ENCODE assay signal across 8 cellular contexts in genomic region chr2:55232084-55232862, GRCh38.
DNase-seq lines count a peak whose midpoint lies in the region; ATAC-seq and TF ChIP-seq lines count a peak whose summit lies in the region.

TSS of gene CLHC1 (minus strand) at chr2:55232293. CDS start at chr2:55222411, 9,882 bp downstream.
TSS of gene RPS27A (plus strand) at chr2:55232688. CDS start at chr2:55232825, 137 bp downstream.

- peak; percentile 96 for TF ChIP-seq POLR2A in GM19099 (IDR thresholded peaks at IDR 0.05; ENCODE audit: extremely low read depth, insufficient read length, low read depth)

- peak; percentile 95 for ATAC-seq in HG03432 (IDR thresholded peaks at IDR 0.05; ENCODE audit: unreplicated experiment)

- H3K4me3 ChIP-seq in choroid plexus epithelial cell (ENCODE audit: low read depth, low read length), result peak within 1 kb of the TSS; percentile 77

- no peak for TF ChIP-seq CTCF in choroid plexus epithelial cell (conservative IDR thresholded peaks at IDR 0.05; ENCODE audit: low read depth, low read length)

- DNase-seq in AG20443 (ENCODE audit: low spot score), result peak; percentile 95
- DNase-seq in NCI-H510A (lab: John Stamatoyannopoulos, UW), result peak; percentile 90
- peak; percentile 88 for DNase-seq in activated CD4-positive, alpha-beta T cell treated with anti-CD3 and anti-CD28 coated beads for 1 hour
- DNase-seq in choroid plexus epithelial cell (ENCODE audit: low read depth), result peak; percentile 98
- DNase-seq in kidney tubule cell (ENCODE audit: low spot score), result peak; percentile 99
- DNase-seq in stimulated activated CD4-positive, alpha-beta T cell treated with anti-CD3 and anti-CD28 coated beads, Interleukin-1b, Interleukin-23, amount 100 ng/mL, for 24 hours (ENCODE audit: low read depth in 4 of 4, low spot score in 1 of 4), result peak; percentile 77 to 96 (median 89)

Comparison
In these comparisons a context has a peak if more than half of its experiments do, and no peak if none do; other contexts are left out.
1. Peak in every context shown above with its lines: DNase-seq, ATAC-seq and H3K4me3 ChIP-seq.